In genomic region chr7:25132430-25132829, GRCh38 we compare ENCODE assay signal across 3 cellular contexts.
TF ChIP-seq lines count a peak whose summit lies in the region.

No MANE protein-coding gene starts in this region.

TF ChIP-seq in SK-N-SH, 30 proteins besides CTCF, POLR2A, EP300 and RAD21:
- TF ChIP-seq CHD2 (IDR thresholded peaks at IDR 0.05; ENCODE audit: low read length, partially characterized antibody): no peak
- no peak for TF ChIP-seq RCOR1 (IDR thresholded peaks at IDR 0.05; ENCODE audit: low read length)
- TF ChIP-seq EZH2phosphoT487 (IDR thresholded peaks at IDR 0.05; ENCODE audit: borderline replicate concordance, low read depth): no peak
- TF ChIP-seq NFIC (IDR thresholded peaks at IDR 0.05; ENCODE audit: borderline replicate concordance): no peak
- TF ChIP-seq FOSL2 (IDR thresholded peaks at IDR 0.05; ENCODE audit: borderline replicate concordance, low read depth): no peak
- TF ChIP-seq NRF1 (IDR thresholded peaks at IDR 0.05; ENCODE audit: low read depth, low read length): no peak
- TF ChIP-seq PBX3 (IDR thresholded peaks at IDR 0.05): no peak
- no peak for TF ChIP-seq ELF1 (IDR thresholded peaks at IDR 0.05)

TF ChIP-seq in SK-N-SH treated with all-trans-retinoic acid at 6 μM for 48 hours, 23 proteins besides CTCF, POLR2A, EP300 and RAD21:
- TF ChIP-seq ARNTL (CRISPR knock-in tag; IDR thresholded peaks at IDR 0.05; ENCODE audit: borderline replicate concordance, low read depth) (no peak), ZFP3 (CRISPR knock-in tag; IDR thresholded peaks at IDR 0.05) (no peak), TSHZ2 (CRISPR knock-in tag; IDR thresholded peaks at IDR 0.05) (no peak), ZNF8 (CRISPR knock-in tag; IDR thresholded peaks at IDR 0.05) (no peak), TOX (CRISPR knock-in tag; IDR thresholded peaks at IDR 0.05; ENCODE audit: borderline replicate concordance) (no peak), ESRRG (CRISPR knock-in tag; IDR thresholded peaks at IDR 0.05) (no peak), RARB (CRISPR knock-in tag; IDR thresholded peaks at IDR 0.05) (no peak), ZNF70 (CRISPR knock-in tag; IDR thresholded peaks at IDR 0.05) (no peak), ISL1 (CRISPR knock-in tag; IDR thresholded peaks at IDR 0.05) (no peak), SNAI2 (CRISPR knock-in tag; IDR thresholded peaks at IDR 0.05) (no peak), CREB5 (CRISPR knock-in tag; IDR thresholded peaks at IDR 0.05; ENCODE audit: low read depth) (no peak), OSR1 (CRISPR knock-in tag; IDR thresholded peaks at IDR 0.05) (no peak), ZNF565 (CRISPR knock-in tag; conservative IDR thresholded peaks at IDR 0.05; ENCODE audit: low read depth) (no peak), GLIS3 (CRISPR knock-in tag; IDR thresholded peaks at IDR 0.05) (no peak)
- TF ChIP-seq, protein P1, sequence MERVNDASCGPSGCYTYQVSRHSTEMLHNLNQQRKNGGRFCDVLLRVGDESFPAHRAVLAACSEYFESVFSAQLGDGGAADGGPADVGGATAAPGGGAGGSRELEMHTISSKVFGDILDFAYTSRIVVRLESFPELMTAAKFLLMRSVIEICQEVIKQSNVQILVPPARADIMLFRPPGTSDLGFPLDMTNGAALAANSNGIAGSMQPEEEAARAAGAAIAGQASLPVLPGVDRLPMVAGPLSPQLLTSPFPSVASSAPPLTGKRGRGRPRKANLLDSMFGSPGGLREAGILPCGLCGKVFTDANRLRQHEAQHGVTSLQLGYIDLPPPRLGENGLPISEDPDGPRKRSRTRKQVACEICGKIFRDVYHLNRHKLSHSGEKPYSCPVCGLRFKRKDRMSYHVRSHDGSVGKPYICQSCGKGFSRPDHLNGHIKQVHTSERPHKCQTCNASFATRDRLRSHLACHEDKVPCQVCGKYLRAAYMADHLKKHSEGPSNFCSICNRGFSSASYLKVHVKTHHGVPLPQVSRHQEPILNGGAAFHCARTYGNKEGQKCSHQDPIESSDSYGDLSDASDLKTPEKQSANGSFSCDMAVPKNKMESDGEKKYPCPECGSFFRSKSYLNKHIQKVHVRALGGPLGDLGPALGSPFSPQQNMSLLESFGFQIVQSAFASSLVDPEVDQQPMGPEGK (CRISPR knock-in tag; IDR thresholded peaks at IDR 0.05; ENCODE audit: borderline replicate concordance): no peak

TF ChIP-seq in GM12878, 131 proteins besides CTCF, POLR2A, EP300 and RAD21:
- TF ChIP-seq SUPT20H (IDR thresholded peaks at IDR 0.05; ENCODE audit: borderline replicate concordance, control insufficient read depth, low read depth, low read length) (no peak), MYB (IDR thresholded peaks at IDR 0.05; ENCODE audit: borderline replicate concordance, low read depth, low read length) (no peak), NR2C2 (IDR thresholded peaks at IDR 0.05; ENCODE audit: borderline replicate concordance, control insufficient read depth, insufficient read length, low read depth) (no peak), REST (IDR thresholded peaks at IDR 0.05; ENCODE audit: low read depth, low read length) (no peak), ZNF687 (IDR thresholded peaks at IDR 0.05) (no peak), POLR2AphosphoS2 (IDR thresholded peaks at IDR 0.05; ENCODE audit: low read depth, low read length) (no peak), TCF12 (IDR thresholded peaks at IDR 0.05; ENCODE audit: low read depth, low read length) (no peak), MYC (IDR thresholded peaks at IDR 0.05; ENCODE audit: insufficient read depth, insufficient read length, insufficient replicate concordance, low read length, severe bottlenecking) (no peak), ZNF217 (IDR thresholded peaks at IDR 0.05) (no peak), KLF5 (IDR thresholded peaks at IDR 0.05; ENCODE audit: partially characterized antibody) (no peak), ZNF384 (IDR thresholded peaks at IDR 0.05; ENCODE audit: borderline replicate concordance, low read depth, low read length) (no peak), USF2 (IDR thresholded peaks at IDR 0.05; ENCODE audit: borderline replicate concordance, low read depth, low read length) (no peak), ZBTB40 (IDR thresholded peaks at IDR 0.05; ENCODE audit: borderline replicate concordance) (no peak)
- TF ChIP-seq, protein P2, sequence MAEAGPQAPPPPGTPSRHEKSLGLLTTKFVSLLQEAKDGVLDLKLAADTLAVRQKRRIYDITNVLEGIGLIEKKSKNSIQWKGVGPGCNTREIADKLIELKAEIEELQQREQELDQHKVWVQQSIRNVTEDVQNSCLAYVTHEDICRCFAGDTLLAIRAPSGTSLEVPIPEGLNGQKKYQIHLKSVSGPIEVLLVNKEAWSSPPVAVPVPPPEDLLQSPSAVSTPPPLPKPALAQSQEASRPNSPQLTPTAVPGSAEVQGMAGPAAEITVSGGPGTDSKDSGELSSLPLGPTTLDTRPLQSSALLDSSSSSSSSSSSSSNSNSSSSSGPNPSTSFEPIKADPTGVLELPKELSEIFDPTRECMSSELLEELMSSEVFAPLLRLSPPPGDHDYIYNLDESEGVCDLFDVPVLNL (IDR thresholded peaks at IDR 0.05; ENCODE audit: low read depth, low read length): no peak
- TF ChIP-seq, protein P3, sequence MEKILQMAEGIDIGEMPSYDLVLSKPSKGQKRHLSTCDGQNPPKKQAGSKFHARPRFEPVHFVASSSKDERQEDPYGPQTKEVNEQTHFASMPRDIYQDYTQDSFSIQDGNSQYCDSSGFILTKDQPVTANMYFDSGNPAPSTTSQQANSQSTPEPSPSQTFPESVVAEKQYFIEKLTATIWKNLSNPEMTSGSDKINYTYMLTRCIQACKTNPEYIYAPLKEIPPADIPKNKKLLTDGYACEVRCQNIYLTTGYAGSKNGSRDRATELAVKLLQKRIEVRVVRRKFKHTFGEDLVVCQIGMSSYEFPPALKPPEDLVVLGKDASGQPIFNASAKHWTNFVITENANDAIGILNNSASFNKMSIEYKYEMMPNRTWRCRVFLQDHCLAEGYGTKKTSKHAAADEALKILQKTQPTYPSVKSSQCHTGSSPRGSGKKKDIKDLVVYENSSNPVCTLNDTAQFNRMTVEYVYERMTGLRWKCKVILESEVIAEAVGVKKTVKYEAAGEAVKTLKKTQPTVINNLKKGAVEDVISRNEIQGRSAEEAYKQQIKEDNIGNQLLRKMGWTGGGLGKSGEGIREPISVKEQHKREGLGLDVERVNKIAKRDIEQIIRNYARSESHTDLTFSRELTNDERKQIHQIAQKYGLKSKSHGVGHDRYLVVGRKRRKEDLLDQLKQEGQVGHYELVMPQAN (conservative IDR thresholded peaks at IDR 0.05): no peak
